In genomic region chr3:42012378-42012934, GRCh38 we compare ENCODE assay signal across 7 cellular contexts. TPM values are rescaled to one million over a fixed set of nuclear protein-coding genes. Genes with fewer than 3 reads are reported as not detected.
DNase-seq lines count a peak whose midpoint lies in the region; ATAC-seq and TF ChIP-seq lines count a peak whose summit lies in the region.

No MANE protein-coding gene starts in this region.

- peak overlapping the region in 1 of 2 donors; percentile 94 for H3K27ac Mint-ChIP-seq in stimulated activated naive CD8-positive, alpha-beta T cell treated with anti-CD3 and anti-CD28 coated beads, Interleukin-15, amount 100 ng/mL, for 72 hours

- no peaks in the 10 kb centered on the region for H4K20me1 ChIP-seq in HCT116 (ENCODE audit: insufficient read depth)

- no peaks in the 10 kb centered on the region for H3K27me3 ChIP-seq in HCT116 (ENCODE audit: insufficient read depth, low read length)

- peaks cover 34% of the 10 kb centered on the region for H3K79me2 ChIP-seq in HCT116 (ENCODE audit: insufficient read depth, low read length)

- H3K4me2 ChIP-seq in HCT116 (ENCODE audit: low read length): peak overlapping the region; percentile 93

- H3K9me3 ChIP-seq in HCT116 (ENCODE audit: control insufficient read depth in 1 of 2, insufficient read depth in 1 of 2, low read depth in 1 of 2, low read length in 2 of 2): no peaks in the 10 kb centered on the region

- H3K4me1 Mint-ChIP-seq in stimulated activated naive CD8-positive, alpha-beta T cell treated with anti-CD3 and anti-CD28 coated beads, Interleukin-15, amount 100 ng/mL, for 72 hours: peaks cover 46% of the 10 kb centered on the region

- ATAC-seq in GM18870 (IDR thresholded peaks at IDR 0.05; ENCODE audit: unreplicated experiment) (peak; percentile 30), HCT116 (no peak)
- ATAC-seq in stimulated activated naive CD8-positive, alpha-beta T cell treated with anti-CD3 and anti-CD28 coated beads, Interleukin-15, amount 100 ng/mL, for 72 hours: peak; percentile 32

- TF ChIP-seq CTCF in HCT116 (IDR thresholded peaks at IDR 0.05 in 2 of 3, conservative IDR thresholded peaks at IDR 0.05 in 1 of 3; ENCODE audit: borderline replicate concordance in 1 of 3, insufficient read depth in 1 of 3, low read depth in 2 of 3, low read length in 2 of 3): no peak

- no peak for DNase-seq in HCT116 (ENCODE audit: low read depth, low spot score)
- peak; percentile 62 for DNase-seq in NCI-H526 treated with DMSO at 0.1 percent for 48 hours (lab: John Stamatoyannopoulos, UW)
- DNase-seq in epithelial cell of prostate (ENCODE audit: low read depth, low spot score): no peak
- DNase-seq in stimulated activated naive CD8-positive, alpha-beta T cell treated with anti-CD3 and anti-CD28 coated beads, Interleukin-15, amount 100 ng/mL, for 72 hours: peak in 1 of 2 donors; percentile 8
- no peak for DNase-seq in DMS 273 treated with DMSO at 0.1 percent for 48 hours (lab: John Stamatoyannopoulos, UW)
- no peak for DNase-seq in DMS153 (lab: John Stamatoyannopoulos, UW)

- no peaks in the 10 kb centered on the region for H3K9me2 ChIP-seq in HCT116 (ENCODE audit: insufficient read depth)

- no peak for TF ChIP-seq RAD21 in HCT116 (IDR thresholded peaks at IDR 0.05; ENCODE audit: low read depth)

- H3K4me3 ChIP-seq in HCT116 (replicated peaks in 1 of 2; ENCODE audit: low read depth in 1 of 2, low read length in 2 of 2): no peak overlapping the region; a peak in 1 of 4 replicates

- no peaks in the 10 kb centered on the region for H3K9me3 Mint-ChIP-seq in stimulated activated naive CD8-positive, alpha-beta T cell treated with anti-CD3 and anti-CD28 coated beads, Interleukin-15, amount 100 ng/mL, for 72 hours

- H3K27me3 Mint-ChIP-seq in stimulated activated naive CD8-positive, alpha-beta T cell treated with anti-CD3 and anti-CD28 coated beads, Interleukin-15, amount 100 ng/mL, for 72 hours: no peaks in the 10 kb centered on the region

- H2AFZ ChIP-seq in HCT116 (ENCODE audit: low read depth, low read length, poor library complexity, severe bottlenecking): peak overlapping the region; percentile 97

- BruUV-seq in HCT116 (replicated peaks; lab: Mats Ljungman, UMichigan): no TSS peak

- H3K9ac ChIP-seq in HCT116 (ENCODE audit: low read length): no peak overlapping the region

- RAD21 ChIA-PET in HCT116 (lab: Charles Lee; ENCODE audit: low non-redundant PET in 1 of 2, low total read pairs in 2 of 2, uncharacterized antibody in 2 of 2, unreplicated experiment in 2 of 2): no interaction called here

- intact Hi-C loops in HCT116 (cut with micrococcal nuclease): loop anchor here (5.0 kb wide), 1 partner anchor 70 kb away; no protein-coding TSS in a partner anchor

- CTCF ChIA-PET in HCT116 (lab: Charles Lee): no interaction called here

- POLR2A ChIA-PET in HCT116 (lab: Charles Lee): interaction anchor here (0.5 kb wide), 1 partner anchor 437 kb away, joined by 3 read pairs; no protein-coding TSS in a partner anchor

- no peak for TF ChIP-seq POLR2A in HCT116 (IDR thresholded peaks at IDR 0.05; ENCODE audit: borderline replicate concordance, extremely low read depth, insufficient read depth, insufficient read length)

- H3K36me3 ChIP-seq in HCT116 (ENCODE audit: control insufficient read depth in 1 of 2, insufficient read depth in 2 of 2, low read length in 2 of 2): no peaks in the 10 kb centered on the region

- H3K27ac ChIP-seq in HCT116 (ENCODE audit: low read depth, low read length) (no peak overlapping the region), epithelial cell of prostate (peak overlapping the region; percentile 68)

- peaks cover 10 to 23% of the 10 kb centered on the region in 2 experiments; a peak in 3 of 4 replicates for H3K4me1 ChIP-seq in HCT116 (ENCODE audit: control insufficient read depth in 1 of 2, insufficient read depth in 2 of 2, low read length in 2 of 2)

- peak overlapping the region; percentile 85 to 96 for H3K4me3 Mint-ChIP-seq in stimulated activated naive CD8-positive, alpha-beta T cell treated with anti-CD3 and anti-CD28 coated beads, Interleukin-15, amount 100 ng/mL, for 72 hours

TF ChIP-seq in HCT116, 20 proteins besides CTCF, POLR2A, EP300 and RAD21:
- TF ChIP-seq CEBPB (IDR thresholded peaks at IDR 0.05; ENCODE audit: low read depth) (no peak), ELF1 (IDR thresholded peaks at IDR 0.05; ENCODE audit: borderline replicate concordance, low read depth) (no peak), EZH2phosphoT487 (IDR thresholded peaks at IDR 0.05; ENCODE audit: borderline replicate concordance) (no peak), REST (IDR thresholded peaks at IDR 0.05; ENCODE audit: low read depth) (no peak), EZH2 (IDR thresholded peaks at IDR 0.05) (no peak), FOSL1 (IDR thresholded peaks at IDR 0.05; ENCODE audit: low read depth) (no peak), SRF (IDR thresholded peaks at IDR 0.05; ENCODE audit: low read depth) (no peak), YY1 (IDR thresholded peaks at IDR 0.05; ENCODE audit: extremely low read depth, insufficient replicate concordance, low read depth, low read length) (no peak), ZBTB33 (IDR thresholded peaks at IDR 0.05; ENCODE audit: extremely low read depth, insufficient replicate concordance, low read length) (no peak), SIN3A (IDR thresholded peaks at IDR 0.05; ENCODE audit: low read depth) (no peak), JUND (IDR thresholded peaks at IDR 0.05) (no peak)
TF ChIP-seq in HCT116: peak in this region for 0.

RNA-seq across cellular contexts. Expression of gene ULK4, which starts 50.6 kb away (rescaled TPM):
- total RNA-seq in HCT116 (2021; ENCODE audit: unreplicated experiment): 6.3 TPM
- polyA plus RNA-seq in HCT116 (2012): 1.3 TPM in 2 replicates
